ENCODE assay signal across 1 cellular context in genomic region chr4:47510506-47511143, GRCh38.
TF ChIP-seq lines count a peak whose summit lies in the region.

No MANE protein-coding gene starts in this region.

TF ChIP-seq in GM12878, 131 proteins besides CTCF, POLR2A, EP300 and RAD21 (continued from another document and continues in another):
- TF ChIP-seq ZBTB40 (IDR thresholded peaks at IDR 0.05; ENCODE audit: borderline replicate concordance) (no peak; the same call in 1 of the 2 replicates), TBL1XR1 (IDR thresholded peaks at IDR 0.05; ENCODE audit: low read depth, low read length) (no peak; the same call in 1 of the 2 replicates), ZNF274 (IDR thresholded peaks at IDR 0.05; ENCODE audit: insufficient read depth, insufficient read length) (no peak), MEF2A (IDR thresholded peaks at IDR 0.05; ENCODE audit: insufficient read depth, low read depth, low read length) (peak; percentile 67), TARDBP (IDR thresholded peaks at IDR 0.05; ENCODE audit: borderline replicate concordance) (no peak), DPF2 (IDR thresholded peaks at IDR 0.05) (peak; percentile 98), BRCA1 (IDR thresholded peaks at IDR 0.05; ENCODE audit: low read depth, low read length) (no peak), RUNX3 (IDR thresholded peaks at IDR 0.05; ENCODE audit: low read length) (peak; percentile 94), NFYA (IDR thresholded peaks at IDR 0.05; ENCODE audit: borderline replicate concordance, low read depth, low read length) (no peak), SREBF2 (IDR thresholded peaks at IDR 0.05; ENCODE audit: low read length) (no peak), E4F1 (IDR thresholded peaks at IDR 0.05; ENCODE audit: borderline replicate concordance, partially characterized antibody) (no peak), ZNF207 (IDR thresholded peaks at IDR 0.05; ENCODE audit: borderline replicate concordance) (no peak), KDM1A (IDR thresholded peaks at IDR 0.05; ENCODE audit: borderline replicate concordance) (no peak), CEBPB (IDR thresholded peaks at IDR 0.05; ENCODE audit: borderline replicate concordance in 1 of 2, low read depth in 2 of 2, low read length in 2 of 2) (no peak), MEF2B (IDR thresholded peaks at IDR 0.05; ENCODE audit: partially characterized antibody, poor library complexity, severe bottlenecking) (peak; percentile 85), ZNF24 (IDR thresholded peaks at IDR 0.05) (peak; percentile 63; the same call in 1 of the 2 replicates), JUND (IDR thresholded peaks at IDR 0.05; ENCODE audit: low read depth, low read length) (peak; percentile 53; the same call in 1 of the 2 replicates), KLF5 (IDR thresholded peaks at IDR 0.05; ENCODE audit: partially characterized antibody) (no peak), NBN (IDR thresholded peaks at IDR 0.05) (peak; percentile 95), BCL11A (IDR thresholded peaks at IDR 0.05; ENCODE audit: low read depth, low read length) (peak; percentile 86), CHD1 (IDR thresholded peaks at IDR 0.05; ENCODE audit: low read depth, low read length) (no peak), ATF7 (IDR thresholded peaks at IDR 0.05; ENCODE audit: low read depth) (peak; percentile 90), BMI1 (IDR thresholded peaks at IDR 0.05; ENCODE audit: borderline replicate concordance) (peak; percentile 91), BACH1 (IDR thresholded peaks at IDR 0.05; ENCODE audit: borderline replicate concordance) (peak; percentile 96; the same call in 1 of the 2 replicates), ELK1 (IDR thresholded peaks at IDR 0.05; ENCODE audit: low read depth, low read length) (no peak), PAX8 (IDR thresholded peaks at IDR 0.05) (no peak), PKNOX1 (IDR thresholded peaks at IDR 0.05) (peak; percentile 86), CHD2 (IDR thresholded peaks at IDR 0.05; ENCODE audit: borderline replicate concordance, low read depth, low read length) (peak; percentile 58; the same call in 1 of the 2 replicates), IKZF2 (IDR thresholded peaks at IDR 0.05) (peak; percentile 96; a peak in 3 of 4 replicates), TCF7 (IDR thresholded peaks at IDR 0.05; ENCODE audit: borderline replicate concordance) (no peak), NFXL1 (IDR thresholded peaks at IDR 0.05; ENCODE audit: borderline replicate concordance) (no peak), TCF3 (IDR thresholded peaks at IDR 0.05; ENCODE audit: borderline replicate concordance, insufficient read depth, low read depth, low read length) (no peak), SMAD1 (IDR thresholded peaks at IDR 0.05; ENCODE audit: low read depth, partially characterized antibody) (peak; percentile 91), SP1 (IDR thresholded peaks at IDR 0.05; ENCODE audit: low read depth, low read length) (peak; percentile 23), PAX5 (IDR thresholded peaks at IDR 0.05; ENCODE audit: borderline replicate concordance, low read depth, low read length) (peak; percentile 52; the same call in 1 of the 2 replicates), CEBPZ (IDR thresholded peaks at IDR 0.05; ENCODE audit: low read depth, low read length) (no peak), MTA2 (IDR thresholded peaks at IDR 0.05; ENCODE audit: low read depth) (peak; percentile 100), LARP7 (IDR thresholded peaks at IDR 0.05) (no peak), CBFB (IDR thresholded peaks at IDR 0.05; ENCODE audit: low read depth) (no peak), PML (IDR thresholded peaks at IDR 0.05; ENCODE audit: low read length) (no peak), ETV6 (conservative IDR thresholded peaks at IDR 0.05 in 1 of 2, IDR thresholded peaks at IDR 0.05 in 1 of 2; ENCODE audit: borderline replicate concordance in 1 of 2, low read depth in 1 of 2) (peak in 1 of 2 experiments; percentile 51; a peak in 1 of 4 replicates), WRNIP1 (IDR thresholded peaks at IDR 0.05; ENCODE audit: borderline replicate concordance, low read depth, low read length) (no peak), ATF3 (IDR thresholded peaks at IDR 0.05; ENCODE audit: borderline replicate concordance, extremely low read depth, low read depth, low read length) (no peak), MTA3 (IDR thresholded peaks at IDR 0.05; ENCODE audit: borderline replicate concordance, low read length) (no peak), YBX1 (IDR thresholded peaks at IDR 0.05) (no peak), PBX3 (IDR thresholded peaks at IDR 0.05; ENCODE audit: insufficient replicate concordance, low read depth, low read length) (peak; percentile 27), ZBTB11 (CRISPR knock-in tag; IDR thresholded peaks at IDR 0.05) (no peak), SIN3A (IDR thresholded peaks at IDR 0.05; ENCODE audit: low read depth, low read length) (no peak), ZNF622 (IDR thresholded peaks at IDR 0.05) (no peak)
